21 cellular contexts compared by ENCODE assay signal in genomic region chr12:114982760-114983159, GRCh38.
A peak's percentile ranks its signal among the peaks of the same experiment; 100 is the strongest.
DNase-seq lines count a peak whose midpoint lies in the region; ATAC-seq, FAIRE-seq and TF ChIP-seq lines count a peak whose summit lies in the region.
"Had no signal": no experiment of that assay in that cellular context is flagged by ENCODE, and none has a peak within 500 bp of the region (broad histone marks: within the 10 kb centered on the region; RNA-seq: fewer than 3 reads in every experiment).

No MANE protein-coding gene starts in this region.

- no peak overlapping the region for H3K27ac ChIP-seq in HepG2 (ENCODE audit: extremely low read length, insufficient read depth, low read length)
- H3K27ac ChIP-seq: colonic mucosa, heart left ventricle, HL-60, neutrophil, right atrium auricular region, uterus had no signal

- DNase-seq in NCI-H1436 (lab: John Stamatoyannopoulos, UW) (peak; percentile 9), NCI-H1436 treated with DMSO at 0.1 percent for 48 hours (lab: John Stamatoyannopoulos, UW) (no peak), RKO (ENCODE audit: low spot score) (peak; percentile 9), choroid plexus epithelial cell (ENCODE audit: low read depth) (peak; percentile 39), HepG2 (ENCODE audit: low spot score) (no peak)
- DNase-seq: colonic mucosa; DND-41; heart left ventricle; Kasumi-1; NCI-H510A treated with DMSO at 0.1 percent for 48 hours; PC-3; stimulated activated naive CD8-positive, alpha-beta T cell treated with anti-CD3 and anti-CD28 coated beads, Interleukin-15, amount 100 ng/mL, for 72 hours; T-cell; uterus had no signal

- ATAC-seq in HepG2 (no peak), HG02588 (IDR thresholded peaks at IDR 0.05; ENCODE audit: unreplicated experiment) (no peak), HG02885 (IDR thresholded peaks at IDR 0.05; ENCODE audit: poor library complexity, unreplicated experiment) (no peak)
- ATAC-seq in activated CD4-positive, CD25-positive, alpha-beta regulatory T cell treated with anti-CD3 and anti-CD28 coated beads, Interleukin-2, amount 50 U/mL, for 24 hours = no peak
- ATAC-seq: heart left ventricle; PC-3; stimulated activated naive CD8-positive, alpha-beta T cell treated with anti-CD3 and anti-CD28 coated beads, Interleukin-15, amount 100 ng/mL, for 72 hours; T-cell had no signal

- no peaks in the 10 kb centered on the region for H4K20me1 ChIP-seq in HepG2 (ENCODE audit: insufficient read depth, low read length)

- H3K9ac ChIP-seq in HepG2 (ENCODE audit: insufficient read depth, low read depth, low read length) = no peak overlapping the region

- H3K4me2 ChIP-seq in HepG2 (ENCODE audit: low read depth, low read length) = no peak overlapping the region

- no peaks in the 10 kb centered on the region for H3K9me3 ChIP-seq in HepG2 (ENCODE audit: low read length)
- H3K9me3 ChIP-seq: colonic mucosa, heart left ventricle, neutrophil, right atrium auricular region, uterus had no signal

- H3K4me3 ChIP-seq in choroid plexus epithelial cell (ENCODE audit: low read depth, low read length) (no peak overlapping the region), HepG2 (replicated peaks in 1 of 3; ENCODE audit: insufficient read depth in 1 of 3, low read depth in 2 of 3, low read length in 3 of 3) (no peak overlapping the region)
- H3K4me3 ChIP-seq: colonic mucosa, heart left ventricle, right atrium auricular region, uterus had no signal

- H3K4me1 ChIP-seq in HepG2 (ENCODE audit: insufficient read depth, low read length) = no peaks in the 10 kb centered on the region
- H3K4me1 ChIP-seq: colonic mucosa, heart left ventricle, right atrium auricular region, uterus had no signal

- no peak for TF ChIP-seq RAD21 in HepG2 (CRISPR knock-in tag; IDR thresholded peaks at IDR 0.05)

- POLR2A ChIA-PET in HepG2 (lab: Yijun Ruan, JAX) = no interaction called here

- BruUV-seq in HepG2 (replicated peaks; lab: Mats Ljungman, UMichigan) = no TSS peak

- in situ Hi-C loops in HepG2 (cut with HindIII; ENCODE audit: extremely low pct_ligation_motif_present, low pct_unique_long_range_greater_than_20kb) = no loop called here

- 6% methylated on average over 2 of the region's 2 CpGs for WGBS in HepG2 (ENCODE audit: low lambda C conversion rate)

- TF ChIP-seq EP300 in HepG2 (IDR thresholded peaks at IDR 0.05; ENCODE audit: low read depth in 2 of 2, low read length in 2 of 2) (no peak), HepG2 (CRISPR knock-in tag; IDR thresholded peaks at IDR 0.05; ENCODE audit: borderline replicate concordance) (no peak)

- CTCF ChIA-PET in HepG2 (lab: Yijun Ruan, JAX; ENCODE audit: low intra/inter-chr PET ratio, low total read pairs) = no interaction called here

- no peaks in the 10 kb centered on the region for H3K79me2 ChIP-seq in HepG2 (ENCODE audit: insufficient read depth, low read length)

- no peak overlapping the region for H2AFZ ChIP-seq in HepG2 (ENCODE audit: low read length)

- no peak for FAIRE-seq in HepG2 (lab: Jason Lieb, UNC)
- FAIRE-seq: A204.1 had no signal

- intact Hi-C loops in HepG2 (cut with micrococcal nuclease; ENCODE audit: unreplicated experiment) = no loop called here

- no peaks in the 10 kb centered on the region for H3K27me3 ChIP-seq in HepG2 (ENCODE audit: control insufficient read depth in 1 of 2, insufficient read depth in 2 of 2, low read length in 2 of 2)
- H3K27me3 ChIP-seq: colonic mucosa, heart left ventricle, neutrophil, right atrium auricular region, uterus had no signal

- TF ChIP-seq POLR2A in HepG2 (IDR thresholded peaks at IDR 0.05; ENCODE audit: insufficient read depth in 1 of 2, low read depth in 2 of 2, low read length in 2 of 2) = no peak

- TF ChIP-seq CTCF in choroid plexus epithelial cell (conservative IDR thresholded peaks at IDR 0.05; ENCODE audit: low read depth, low read length) = no peak
- no peak for TF ChIP-seq CTCF in HepG2 (CRISPR knock-in tag; IDR thresholded peaks at IDR 0.05)

- H3K36me3 ChIP-seq in HepG2 (replicated peaks in 1 of 2; ENCODE audit: control insufficient read depth in 1 of 2, insufficient read depth in 2 of 2, low read length in 2 of 2) = no peaks in the 10 kb centered on the region
- H3K36me3 ChIP-seq: colonic mucosa, heart left ventricle, neutrophil, right atrium auricular region, uterus had no signal

TF ChIP-seq in HepG2, 621 proteins besides CTCF, POLR2A, EP300 and RAD21:
- TF ChIP-seq TAF1 (CRISPR knock-in tag; IDR thresholded peaks at IDR 0.05) (no peak), SRF (IDR thresholded peaks at IDR 0.05; ENCODE audit: low read depth, low read length) (0 out of 2 replicates have a peak, but pooled peaks have one; percentile 15), ZNF331 (CRISPR knock-in tag; IDR thresholded peaks at IDR 0.05) (no peak), SRSF9 (IDR thresholded peaks at IDR 0.05; ENCODE audit: borderline replicate concordance, insufficient read depth, low read depth, low read length, poor library complexity, severe bottlenecking) (no peak), THAP11 (CRISPR knock-in tag; IDR thresholded peaks at IDR 0.05) (peak; percentile 94), NFYC (CRISPR knock-in tag; IDR thresholded peaks at IDR 0.05) (peak; percentile 59), ZNF256 (CRISPR knock-in tag; conservative IDR thresholded peaks at IDR 0.05) (no peak), ZNF143 (CRISPR knock-in tag; IDR thresholded peaks at IDR 0.05) (peak; percentile 81), ZNF138 (CRISPR knock-in tag; IDR thresholded peaks at IDR 0.05; ENCODE audit: low read depth) (no peak), ZMYM2 (CRISPR knock-in tag; IDR thresholded peaks at IDR 0.05) (no peak), SOX13 (IDR thresholded peaks at IDR 0.05) (no peak), SOX13 (CRISPR knock-in tag; conservative IDR thresholded peaks at IDR 0.05 in 1 of 2, IDR thresholded peaks at IDR 0.05 in 1 of 2) (no peak), USF2 (IDR thresholded peaks at IDR 0.05; ENCODE audit: low read depth, low read length) (peak; percentile 47), USF2 (CRISPR knock-in tag; IDR thresholded peaks at IDR 0.05; ENCODE audit: borderline replicate concordance) (peak; percentile 64; the same call in 1 of the 2 replicates), HCFC1 (IDR thresholded peaks at IDR 0.05; ENCODE audit: low read depth, low read length) (peak; percentile 25; the same call in 1 of the 2 replicates)

Comparison
In these comparisons a context has a peak if more than half of its experiments do, and no peak if none do; other contexts are left out.
1. DNase-seq: peak in NCI-H1436 (single experiment), RKO (single experiment) and choroid plexus epithelial cell (single experiment); none in NCI-H1436 treated with DMSO at 0.1 percent for 48 hours (single experiment) and HepG2 (single experiment).